19 cellular contexts compared by ENCODE assay signal in genomic region chr18:12842459-12843380, GRCh38. TPM values are rescaled to one million over a fixed set of nuclear protein-coding genes. Genes with fewer than 3 reads are reported as not detected.
DNase-seq lines count a peak whose midpoint lies in the region; ATAC-seq, FAIRE-seq and TF ChIP-seq lines count a peak whose summit lies in the region.
"Had no signal": no experiment of that assay in that cellular context is flagged by ENCODE, and none has a peak within 500 bp of the region (broad histone marks: within the 10 kb centered on the region; RNA-seq: fewer than 3 reads in every experiment).

No MANE protein-coding gene starts in this region.

- TF ChIP-seq POLR2A in K562 (conservative IDR thresholded peaks at IDR 0.05), result no peak

- no peaks in the 10 kb centered on the region for H3K27me3 ChIP-seq in GM23338 (ENCODE audit: insufficient read depth)
- no peaks in the 10 kb centered on the region for H3K27me3 ChIP-seq in K562 (ENCODE audit: control insufficient read depth in 2 of 2, insufficient read depth in 2 of 2, low read length in 2 of 2)
- H3K27me3 ChIP-seq: BLaER1, left lung had no signal

- peaks cover 71% of the 10 kb centered on the region for H3K4me1 Mint-ChIP-seq in T-helper 1 cell treated with Interleukin-12 subunit alpha and Interleukin-12 subunit beta and Interleukin-4 antibody, amounts not matched to agents 30 μg/mL and 1 μg/mL, for 36 hours (ENCODE audit: low read depth)
- H3K4me1 Mint-ChIP-seq in GM23338, result peaks cover 44% of the 10 kb centered on the region
- peaks cover 7% of the 10 kb centered on the region for H3K4me1 Mint-ChIP-seq in nephron progenitor cell

- H2AFZ ChIP-seq in GM23338 (no peak overlapping the region), K562 (ENCODE audit: low read depth, low read length) (no peak overlapping the region), OCI-LY7 (ENCODE audit: low read length) (no peak overlapping the region)

- H3K9ac ChIP-seq in K562 (ENCODE audit: insufficient read depth in 1 of 2, low read depth in 2 of 2, low read length in 2 of 2), result no peak overlapping the region
- H3K9ac ChIP-seq: BLaER1 had no signal

- no peaks in the 10 kb centered on the region for H3K27me3 Mint-ChIP-seq in T-helper 1 cell treated with Interleukin-12 subunit alpha and Interleukin-12 subunit beta and Interleukin-4 antibody, amounts not matched to agents 30 μg/mL and 1 μg/mL, for 36 hours (ENCODE audit: low read depth)
- H3K27me3 Mint-ChIP-seq in GM23338 (ENCODE audit: insufficient read depth, low read depth, poor library complexity), result no peaks in the 10 kb centered on the region
- H3K27me3 Mint-ChIP-seq in nephron progenitor cell (ENCODE audit: low read depth, poor library complexity), result no peaks in the 10 kb centered on the region

- H4K20me1 ChIP-seq in GM23338 (replicated peaks; ENCODE audit: insufficient read depth) (peaks cover 4% of the 10 kb centered on the region; the same call in 1 of the 2 replicates), K562 (replicated peaks; ENCODE audit: control insufficient read depth, insufficient read depth, low read length) (peaks cover 7% of the 10 kb centered on the region; the same call in 1 of the 2 replicates), OCI-LY7 (ENCODE audit: insufficient read depth, low read length) (peaks cover 24% of the 10 kb centered on the region; the same call in 1 of the 2 replicates)

- no TSS peak for BruUV-seq in K562 (replicated peaks; lab: Mats Ljungman, UMichigan)
- BruUV-seq in OCI-LY7 (replicated peaks; lab: Mats Ljungman, UMichigan), result no TSS peak

- FAIRE-seq in K562 (lab: Jason Lieb, UNC), result no peak

- H3K4me2 ChIP-seq in GM23338 (no peak overlapping the region; the same call in 1 of the 2 replicates), K562 (ENCODE audit: insufficient read depth, low read length) (peak overlapping the region; percentile 48; the same call in 1 of the 2 replicates), OCI-LY7 (ENCODE audit: low read length) (no peak overlapping the region)

- no peak for TF ChIP-seq CTCF in GM23338 (conservative IDR thresholded peaks at IDR 0.05; ENCODE audit: low read depth in 2 of 2)
- no peak for TF ChIP-seq CTCF in K562 (IDR thresholded peaks at IDR 0.05 in 2 of 3, conservative IDR thresholded peaks at IDR 0.05 in 1 of 3; ENCODE audit: insufficient read depth in 2 of 3, low read depth in 1 of 3, low read length in 3 of 3)
- TF ChIP-seq CTCF in nephron progenitor cell (IDR thresholded peaks at IDR 0.05), result no peak
- no peak for TF ChIP-seq CTCF in OCI-LY7 (conservative IDR thresholded peaks at IDR 0.05; ENCODE audit: low read length)

- H3K27ac ChIP-seq in GM23338 (ENCODE audit: low read depth), result peak overlapping the region; percentile 35; the same call in 1 of the 2 replicates
- H3K27ac ChIP-seq in K562 (ENCODE audit: extremely low read depth, low read depth, low read length), result no peak overlapping the region
- no peak overlapping the region for H3K27ac ChIP-seq in OCI-LY7 (ENCODE audit: low read depth, low read length, poor library complexity, severe bottlenecking)
- H3K27ac ChIP-seq: 22Rv1, HL-60 had no signal

- 56% methylated on average over 17 of the region's 17 CpGs for WGBS in K562 (ENCODE audit: insufficient coverage, low coverage, missing lambda C conversion rate)

- no peak for TF ChIP-seq RAD21 in K562 (CRISPR knock-in tag; conservative IDR thresholded peaks at IDR 0.05 in 1 of 2, IDR thresholded peaks at IDR 0.05 in 1 of 2)

- peaks cover 33% of the 10 kb centered on the region for H3K36me3 Mint-ChIP-seq in T-helper 1 cell treated with Interleukin-12 subunit alpha and Interleukin-12 subunit beta and Interleukin-4 antibody, amounts not matched to agents 30 μg/mL and 1 μg/mL, for 36 hours (ENCODE audit: low read depth)
- H3K36me3 Mint-ChIP-seq in GM23338 (ENCODE audit: low read depth), result no peaks in the 10 kb centered on the region; the same call in 2 of the 3 replicates
- H3K36me3 Mint-ChIP-seq in nephron progenitor cell (ENCODE audit: low read depth), result peaks cover 10% of the 10 kb centered on the region

- POLR2A ChIA-PET in K562 (lab: Yijun Ruan, JAX), result interaction anchor here (0.6 to 2.0 kb wide), 3 partner anchors 9 to 40 kb away, joined by 3 to 8 read pairs (median 5); partner anchors contain the start of gene PTPN2
- POLR2A ChIA-PET in OCI-LY7 (lab: Charles Lee), result no interaction called here

- H3K4me3 Mint-ChIP-seq in T-helper 1 cell treated with Interleukin-12 subunit alpha and Interleukin-12 subunit beta and Interleukin-4 antibody, amounts not matched to agents 30 μg/mL and 1 μg/mL, for 36 hours, result no peak overlapping the region
- H3K4me3 Mint-ChIP-seq in GM23338 (no peak overlapping the region), nephron progenitor cell (no peak overlapping the region)
- H3K4me3 Mint-ChIP-seq: nephron had no signal

- ATAC-seq in GM23338, result no peak
- no peak for ATAC-seq in K562
- no peak for ATAC-seq in HG03439 (IDR thresholded peaks at IDR 0.05; ENCODE audit: unreplicated experiment)
- ATAC-seq: left lung had no signal

- CTCF ChIA-PET in K562 (lab: Yijun Ruan, JAX; ENCODE audit: low intra/inter-chr PET ratio) (no interaction called here), OCI-LY7 (lab: Charles Lee; ENCODE audit: unreplicated experiment) (no interaction called here)

- no peaks in the 10 kb centered on the region for H3K9me3 Mint-ChIP-seq in T-helper 1 cell treated with Interleukin-12 subunit alpha and Interleukin-12 subunit beta and Interleukin-4 antibody, amounts not matched to agents 30 μg/mL and 1 μg/mL, for 36 hours
- no peaks in the 10 kb centered on the region for H3K9me3 Mint-ChIP-seq in GM23338
- H3K9me3 Mint-ChIP-seq in nephron progenitor cell, result no peaks in the 10 kb centered on the region
- H3K9me3 Mint-ChIP-seq: nephron had no signal

- H3F3A ChIP-seq in GM23338 (replicated peaks; ENCODE audit: low read depth), result no peaks in the 10 kb centered on the region; the same call in 1 of the 2 replicates

- no peak for TF ChIP-seq EP300 in K562 (IDR thresholded peaks at IDR 0.05; ENCODE audit: low read length)

- H3K27ac Mint-ChIP-seq in T-helper 1 cell treated with Interleukin-12 subunit alpha and Interleukin-12 subunit beta and Interleukin-4 antibody, amounts not matched to agents 30 μg/mL and 1 μg/mL, for 36 hours, result peak overlapping the region; percentile 46
- peak overlapping the region; percentile 60 for H3K27ac Mint-ChIP-seq in GM23338
- peak overlapping the region; percentile 5 for H3K27ac Mint-ChIP-seq in nephron progenitor cell
- H3K27ac Mint-ChIP-seq: nephron had no signal

- in situ Hi-C loops in K562 (cut with MboI), result no loop called here

- DNase-seq in T-helper 1 cell (no peak), GM23338 (ENCODE audit: low spot score) (peak; percentile 52), K562 (ENCODE audit: extremely low read depth in 1 of 4, low spot score in 3 of 4) (peak in 2 of 4 experiments; percentile 16 to 19), nephron progenitor cell (no peak), OCI-LY7 (ENCODE audit: low spot score) (no peak), GM19238 (ENCODE audit: insufficient read length, low spot score) (no peak)
- DNase-seq: activated effector memory CD4-positive, alpha-beta T cell treated with Interleukin-2 at 50 U/mL for 16 hours; effector CD4-positive, alpha-beta T cell; Karpas-422; left lung; NCI-H1417 treated with DMSO at 0.1 percent for 48 hours; NK-92 treated with Interleukin-12 subunit alpha and Interleukin-12 subunit beta, amount 100 ng/mL, for 24 hours; retina had no signal

- H3K79me2 ChIP-seq in GM23338 (replicated peaks; ENCODE audit: insufficient read depth) (peaks cover 92% of the 10 kb centered on the region), K562 (ENCODE audit: control insufficient read depth, insufficient read depth, low read length) (peaks cover 32% of the 10 kb centered on the region), OCI-LY7 (ENCODE audit: insufficient read depth, low read depth, low read length) (peaks cover 52% of the 10 kb centered on the region)

- H3K4me1 ChIP-seq in GM23338 (ENCODE audit: insufficient read depth), result peaks cover 15% of the 10 kb centered on the region
- peaks cover 4 to 30% of the 10 kb centered on the region in 2 experiments; a peak in 4 of 5 replicates for H3K4me1 ChIP-seq in K562 (replicated peaks in 1 of 2; ENCODE audit: control insufficient read depth in 2 of 2, insufficient read depth in 2 of 2, low read length in 2 of 2)
- peaks cover 39% of the 10 kb centered on the region for H3K4me1 ChIP-seq in OCI-LY7 (ENCODE audit: insufficient read depth, low read length, poor library complexity, severe bottlenecking)

- intact Hi-C loops in K562 (cut with micrococcal nuclease), result no loop called here
- intact Hi-C loops in OCI-LY7 (cut with micrococcal nuclease; ENCODE audit: unreplicated experiment), result no loop called here

- H3K4me3 ChIP-seq in GM23338 (no peak overlapping the region), K562 (no peak overlapping the region), OCI-LY7 (ENCODE audit: low read depth, low read length, poor library complexity, severe bottlenecking) (no peak overlapping the region)
- H3K4me3 ChIP-seq: BLaER1, left lung had no signal

- H3K36me3 ChIP-seq in GM23338 (ENCODE audit: insufficient read depth) (no peaks in the 10 kb centered on the region), K562 (ENCODE audit: control insufficient read depth, insufficient read depth, low read length) (peaks cover 11% of the 10 kb centered on the region; the same call in 2 of the 3 replicates), OCI-LY7 (ENCODE audit: insufficient read depth, low read length) (peaks cover 43% of the 10 kb centered on the region)
- H3K36me3 ChIP-seq: left lung had no signal

- peaks cover 3% of the 10 kb centered on the region for H3K9me1 ChIP-seq in K562 (ENCODE audit: control insufficient read depth, insufficient read depth, low read length)

- H3K9me2 ChIP-seq in GM23338 (ENCODE audit: insufficient read depth) (no peaks in the 10 kb centered on the region), OCI-LY7 (ENCODE audit: insufficient read depth, low read length) (no peaks in the 10 kb centered on the region)

- H3K9me3 ChIP-seq in K562 (replicated peaks; ENCODE audit: control insufficient read depth, insufficient read depth, low read depth, low read length) (no peaks in the 10 kb centered on the region), OCI-LY7 (ENCODE audit: low read length) (no peaks in the 10 kb centered on the region)
- H3K9me3 ChIP-seq: left lung had no signal

RNA-seq across cellular contexts. Expression of gene PTPN2, which starts 41.3 kb away (rescaled TPM):
- total RNA-seq in GM23338 (2014; rRNA removed; shearing (Covaris generic)), result 49.9 and 57.5 TPM in 2 replicates
- polyA plus RNA-seq in GM23338 (2016; fragmentation: Nextera tagmentation; extraction: Ambion mirVana) (52.4 and 65.5 TPM in 2 replicates), K562 (2011; rRNA removed) (39.9 and 44.8 TPM in 2 replicates), K562 (2014; fragmentation: Illumina TruSeq; extraction: Trizol) (48.1 and 58.3 TPM in 2 replicates), K562 (2014; fragmentation: Nextera tagmentation; extraction: Ambion mirVana) (10 to 100 TPM; 36.6 to 46.3 TPM), K562 (2014; rRNA removed) (35.0 and 43.8 TPM in 2 replicates)
- total RNA-seq in K562 (2011; cell fraction: chromatin; rRNA removed; ENCODE audit: low replicate concordance), result 18.9 and 43.2 TPM in 2 replicates
- 13.0 and 20.3 TPM in 2 replicates for total RNA-seq in K562 (2011; cell fraction: nucleolus; rRNA removed)
- 23.4 and 36.6 TPM in 2 replicates for total RNA-seq in K562 (2011; cell fraction: nucleoplasm; rRNA removed)
- total RNA-seq in K562 (2014; rRNA removed) (33.1 and 38.3 TPM in 2 replicates), K562 (2014; rRNA removed; fragmentation: Illumina TruSeq; extraction: Trizol) (56.4 and 67.9 TPM in 2 replicates), K562 (2015; rRNA removed; fragmentation: Illumina TruSeq; extraction: Trizol) (63.6 and 66.4 TPM in 2 replicates), K562 (2021) (37.6 and 40.3 TPM in 2 replicates), OCI-LY7 (2022) (54.9 and 64.2 TPM in 2 replicates)
- polyA plus RNA-seq in K562 (2011; cell fraction: cytosol; rRNA removed), result 7.5 and 17.5 TPM in 2 replicates
- polyA plus RNA-seq in K562 (2011; cell fraction: nucleus; rRNA removed), result 15.5 and 21.0 TPM in 2 replicates
- polyA plus RNA-seq in K562 (2012), result 36.4 and 37.3 TPM in 2 replicates
- 46.7 and 65.3 TPM in 2 replicates for polyA minus RNA-seq in K562 (2011; rRNA and poly(A)+ RNA removed)
- polyA minus RNA-seq in K562 (2011; cell fraction: cytosol; rRNA and poly(A)+ RNA removed), result 14.0 and 24.8 TPM in 2 replicates
- polyA minus RNA-seq in K562 (2011; cell fraction: nucleus; rRNA and poly(A)+ RNA removed), result 11.2 and 19.8 TPM in 2 replicates
- 69.7 and 85.0 TPM in 2 replicates for total RNA-seq in OCI-LY7 (2014; rRNA removed; shearing (Covaris generic))

Comparison
In these comparisons a context has a peak if more than half of its experiments do, and no peak if none do; other contexts are left out.
1. H3K27ac Mint-ChIP-seq: peak in every context shown above with its lines; median percentile 60 in GM23338; 46 in T-helper 1 cell treated with Interleukin-12 subunit alpha and Interleukin-12 subunit beta and Interleukin-4 antibody, amounts not matched to agents 30 μg/mL and 1 μg/mL, for 36 hours; 5 in nephron progenitor cell.